ENCODE assay signal across 8 cellular contexts in the genomic region with DNA sequence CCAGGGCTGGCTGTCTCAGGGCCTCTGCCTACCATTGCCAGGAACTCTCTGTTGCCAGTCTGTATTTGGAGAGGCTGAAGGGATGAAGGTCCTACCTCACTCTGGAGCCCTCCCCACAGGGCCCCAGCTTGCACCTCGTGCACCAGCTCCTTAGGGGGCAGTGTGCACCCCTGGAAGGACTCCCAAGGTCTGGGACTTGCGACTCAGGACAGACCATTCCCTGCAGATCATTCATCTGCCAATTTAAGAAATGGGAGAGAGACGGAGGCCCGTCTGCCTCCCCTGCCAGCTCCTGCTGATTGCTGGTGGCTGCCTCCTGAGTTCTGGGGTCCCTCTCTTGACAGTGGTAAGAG. TPM values are rescaled to one million over a fixed set of nuclear protein-coding genes. Genes with fewer than 3 reads are reported as not detected.
A peak's percentile ranks its signal among the peaks of the same experiment; 100 is the strongest.
DNase-seq lines count a peak whose midpoint lies in the region; ATAC-seq, FAIRE-seq and TF ChIP-seq lines count a peak whose summit lies in the region.

No MANE protein-coding gene starts in this region.

- peaks cover 14% of the 10 kb centered on the region for H3K4me1 Mint-ChIP-seq in T-helper 17 cell

- H3K36me3 ChIP-seq in endothelial cell of umbilical vein (ENCODE audit: control insufficient read depth in 2 of 2, extremely low read depth in 1 of 2, insufficient read depth in 2 of 2, low read length in 2 of 2) (no peaks in the 10 kb centered on the region), muscle layer of duodenum (ENCODE audit: control insufficient read depth in 1 of 2, insufficient read depth in 2 of 2, low read length in 2 of 2) (peaks cover 0 to 7% of the 10 kb centered on the region in 2 donors)

- dilution Hi-C loops in endothelial cell of umbilical vein (cut with MboI; ENCODE audit: extremely low pct_ligation_motif_present, low sequenced_read_pairs): no loop called here

- H3K4me3 Mint-ChIP-seq in T-helper 17 cell: no peak overlapping the region

- peak; percentile 39 for ATAC-seq in HG02885 (IDR thresholded peaks at IDR 0.05; ENCODE audit: poor library complexity, unreplicated experiment)
- ATAC-seq in T-helper 17 cell: no peak
- ATAC-seq in HG03280 (IDR thresholded peaks at IDR 0.05; ENCODE audit: unreplicated experiment): no peak
- ATAC-seq in HG02610 (IDR thresholded peaks at IDR 0.05; ENCODE audit: unreplicated experiment): no peak
- ATAC-seq in GM19395 (IDR thresholded peaks at IDR 0.05; ENCODE audit: unreplicated experiment): no peak

- H4K20me1 ChIP-seq in endothelial cell of umbilical vein (replicated peaks; ENCODE audit: control insufficient read depth, extremely low read depth, insufficient read depth, low read length): no peaks in the 10 kb centered on the region

- peak overlapping the region; percentile 98 for H3K27ac Mint-ChIP-seq in T-helper 17 cell

- FAIRE-seq in endothelial cell of umbilical vein (lab: Jason Lieb, UNC): peak; percentile 66

- H3K9me3 ChIP-seq in T-helper 17 cell (ENCODE audit: control insufficient read depth, low read length, poor library complexity, severe bottlenecking): no peaks in the 10 kb centered on the region
- H3K9me3 ChIP-seq in endothelial cell of umbilical vein (replicated peaks; ENCODE audit: control insufficient read depth, insufficient read depth, low read length): no peaks in the 10 kb centered on the region
- no peaks in the 10 kb centered on the region for H3K9me3 ChIP-seq in muscle layer of duodenum (ENCODE audit: control insufficient read depth in 1 of 2, low read length in 2 of 2)

- peak; percentile 70 to 78 for TF ChIP-seq CTCF in endothelial cell of umbilical vein (IDR thresholded peaks at IDR 0.05; ENCODE audit: extremely low read depth in 1 of 2, insufficient read depth in 1 of 2, low read depth in 1 of 2, low read length in 2 of 2)

- H2AFZ ChIP-seq in endothelial cell of umbilical vein (ENCODE audit: low read depth, low read length): no peak overlapping the region

- CTCF ChIA-PET in endothelial cell of umbilical vein (lab: Charles Lee): interaction anchor here (0.6 to 4.6 kb wide), 18 partner anchors 8 to 196 kb away, joined by 3 to 95 read pairs (median 6); partner anchors contain the start of genes MALAT1 and SLC25A45

- POLR2A ChIA-PET in endothelial cell of umbilical vein (lab: Charles Lee): interaction anchor here (0.7 to 5.7 kb wide), 10 partner anchors 10 to 52 kb away, joined by 3 to 117 read pairs (median 8); partner anchors contain the start of genes MALAT1 and NEAT1

- BruUV-seq in endothelial cell of umbilical vein (replicated peaks; lab: Mats Ljungman, UMichigan): no TSS peak

- intact Hi-C loops in endothelial cell of umbilical vein (cut with micrococcal nuclease): loop anchor here (1.0 kb wide), 1 partner anchor 52 kb away; no protein-coding TSS in a partner anchor

- H3K36me3 Mint-ChIP-seq in T-helper 17 cell (ENCODE audit: low read depth): no peaks in the 10 kb centered on the region

- H3K4me1 ChIP-seq in endothelial cell of umbilical vein (ENCODE audit: control insufficient read depth, extremely low read depth, insufficient read depth, low read length) (peaks cover 19% of the 10 kb centered on the region), muscle layer of duodenum (ENCODE audit: control insufficient read depth in 1 of 2, insufficient read depth in 2 of 2, low read length in 2 of 2) (peaks cover 3 to 9% of the 10 kb centered on the region in 2 donors)

- H3K4me3 ChIP-seq in endothelial cell of umbilical vein (replicated peaks in 1 of 3; ENCODE audit: insufficient read depth in 1 of 3, low read depth in 1 of 3, low read length in 3 of 3) (no peak overlapping the region), muscle layer of duodenum (ENCODE audit: low read depth in 1 of 2, low read length in 2 of 2) (peak overlapping the region; percentile 36 to 45)

- H3K79me2 ChIP-seq in endothelial cell of umbilical vein (ENCODE audit: control insufficient read depth, insufficient read depth, low read length): peaks cover 5% of the 10 kb centered on the region

- DNase-seq in DMS 273 (lab: John Stamatoyannopoulos, UW; ENCODE audit: unreplicated experiment) (peak; percentile 89), T-helper 17 cell (no peak), endothelial cell of umbilical vein (ENCODE audit: low read depth, low spot score) (peak; percentile 83)

- no peak for TF ChIP-seq POLR2A in endothelial cell of umbilical vein (IDR thresholded peaks at IDR 0.05; ENCODE audit: low read depth, low read length)

- no peaks in the 10 kb centered on the region for H3K9me1 ChIP-seq in endothelial cell of umbilical vein (replicated peaks; ENCODE audit: control insufficient read depth, extremely low read depth, insufficient read depth, low read length)

- H3K4me2 ChIP-seq in endothelial cell of umbilical vein (ENCODE audit: insufficient read depth, low read length): no peak overlapping the region

- H3K9ac ChIP-seq in endothelial cell of umbilical vein (replicated peaks; ENCODE audit: extremely low read depth, insufficient read depth, low read length): peak overlapping the region; percentile 67

- H3K27ac ChIP-seq in endothelial cell of umbilical vein (ENCODE audit: insufficient read depth, low read depth, low read length) (peak overlapping the region; percentile 89), muscle layer of duodenum (ENCODE audit: low read length) (peak overlapping the region; percentile 98)

- H3K27me3 ChIP-seq in endothelial cell of umbilical vein (ENCODE audit: control insufficient read depth in 2 of 2, insufficient read depth in 2 of 2, low read length in 2 of 2) (no peaks in the 10 kb centered on the region), muscle layer of duodenum (ENCODE audit: low read depth, low read length) (no peaks in the 10 kb centered on the region)

- no peaks in the 10 kb centered on the region for H3K27me3 Mint-ChIP-seq in T-helper 17 cell

TF ChIP-seq in endothelial cell of umbilical vein, 7 proteins besides CTCF, POLR2A, EP300 and RAD21:
- TF ChIP-seq GATA2 (IDR thresholded peaks at IDR 0.05; ENCODE audit: insufficient read depth, insufficient read length, low read depth, low read length) (no peak), EZH2 (IDR thresholded peaks at IDR 0.05; ENCODE audit: borderline replicate concordance, low read depth, low read length, severe bottlenecking) (no peak), FOS (IDR thresholded peaks at IDR 0.05; ENCODE audit: borderline replicate concordance, insufficient read depth, low read length) (no peak), JUN (IDR thresholded peaks at IDR 0.05; ENCODE audit: borderline replicate concordance, insufficient read depth, insufficient read length, low read depth) (no peak)
- TF ChIP-seq, protein P1, sequence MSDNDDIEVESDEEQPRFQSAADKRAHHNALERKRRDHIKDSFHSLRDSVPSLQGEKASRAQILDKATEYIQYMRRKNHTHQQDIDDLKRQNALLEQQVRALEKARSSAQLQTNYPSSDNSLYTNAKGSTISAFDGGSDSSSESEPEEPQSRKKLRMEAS (IDR thresholded peaks at IDR 0.05; ENCODE audit: insufficient read depth, insufficient read length): peak; percentile 36

RNA-seq across cellular contexts. Expression of gene MALAT1, which starts 27.5 kb away (rescaled TPM):
- total RNA-seq in T-helper 17 cell (over 10,000 TPM; 25,853 to 29,025 TPM), endothelial cell of umbilical vein (7,529 and 7,700 TPM in 2 replicates)
- 394 and 491 TPM in 2 replicates for polyA plus RNA-seq in endothelial cell of umbilical vein
- 47.1 and 87.3 TPM in 2 replicates for polyA plus RNA-seq in endothelial cell of umbilical vein (2011; cell fraction: cytosol; rRNA removed)
- 5,514 and 5,703 TPM in 2 replicates for polyA plus RNA-seq in endothelial cell of umbilical vein (2011; cell fraction: nucleus; rRNA removed)
- 638 and 920 TPM in 2 replicates for polyA plus RNA-seq in endothelial cell of umbilical vein (2012)
- 8,330 and 9,132 TPM in 2 replicates for polyA minus RNA-seq in endothelial cell of umbilical vein
- polyA minus RNA-seq in endothelial cell of umbilical vein (2011; cell fraction: cytosol; rRNA and poly(A)+ RNA removed): 1,996 TPM
- polyA minus RNA-seq in endothelial cell of umbilical vein (2011; cell fraction: nucleus; rRNA and poly(A)+ RNA removed): 28,697 and 33,573 TPM in 2 replicates

RNA-seq across cellular contexts. Expression of gene NEAT1, which starts 48.8 kb away (rescaled TPM):
- total RNA-seq in T-helper 17 cell (100 to 1,000 TPM; 554 to 555 TPM), endothelial cell of umbilical vein (957 and 1,053 TPM in 2 replicates)
- polyA plus RNA-seq in endothelial cell of umbilical vein: 34.4 and 43.3 TPM in 2 replicates
- 15.1 and 49.9 TPM in 2 replicates for polyA plus RNA-seq in endothelial cell of umbilical vein (2011; cell fraction: cytosol; rRNA removed)
- 443 and 462 TPM in 2 replicates for polyA plus RNA-seq in endothelial cell of umbilical vein (2011; cell fraction: nucleus; rRNA removed)
- polyA plus RNA-seq in endothelial cell of umbilical vein (2012): 254 and 310 TPM in 2 replicates
- polyA minus RNA-seq in endothelial cell of umbilical vein: 900 and 1,086 TPM in 2 replicates
- polyA minus RNA-seq in endothelial cell of umbilical vein (2011; cell fraction: cytosol; rRNA and poly(A)+ RNA removed): 31.7 TPM
- polyA minus RNA-seq in endothelial cell of umbilical vein (2011; cell fraction: nucleus; rRNA and poly(A)+ RNA removed): 1,191 and 1,444 TPM in 2 replicates

RNA-seq across cellular contexts. Expression of gene SCYL1, which starts 53.5 kb away (rescaled TPM):
- total RNA-seq in T-helper 17 cell (10 to 100 TPM; 56.6 to 61.7 TPM), endothelial cell of umbilical vein (88.2 and 88.7 TPM in 2 replicates)
- polyA plus RNA-seq in endothelial cell of umbilical vein: 126 and 153 TPM in 2 replicates
- polyA plus RNA-seq in endothelial cell of umbilical vein (2011; cell fraction: cytosol; rRNA removed): 95.1 and 111 TPM in 2 replicates
- polyA plus RNA-seq in endothelial cell of umbilical vein (2011; cell fraction: nucleus; rRNA removed): 143 and 176 TPM in 2 replicates
- polyA plus RNA-seq in endothelial cell of umbilical vein (2012): 53.3 and 68.2 TPM in 2 replicates
- polyA minus RNA-seq in endothelial cell of umbilical vein: 50.9 and 74.3 TPM in 2 replicates
- polyA minus RNA-seq in endothelial cell of umbilical vein (2011; cell fraction: cytosol; rRNA and poly(A)+ RNA removed): 57.2 TPM
- 38.2 and 51.4 TPM in 2 replicates for polyA minus RNA-seq in endothelial cell of umbilical vein (2011; cell fraction: nucleus; rRNA and poly(A)+ RNA removed)

Comparison
In these comparisons a context has a peak if more than half of its experiments do, and no peak if none do; other contexts are left out.
1. DNase-seq: peak in DMS 273 (single experiment) and endothelial cell of umbilical vein (single experiment); none in T-helper 17 cell (0 of 3).
2. H3K4me3 ChIP-seq: peak in muscle layer of duodenum (2 of 2); none in endothelial cell of umbilical vein (0 of 3).